ENCODE assay signal across 8 cellular contexts in the genomic region with DNA sequence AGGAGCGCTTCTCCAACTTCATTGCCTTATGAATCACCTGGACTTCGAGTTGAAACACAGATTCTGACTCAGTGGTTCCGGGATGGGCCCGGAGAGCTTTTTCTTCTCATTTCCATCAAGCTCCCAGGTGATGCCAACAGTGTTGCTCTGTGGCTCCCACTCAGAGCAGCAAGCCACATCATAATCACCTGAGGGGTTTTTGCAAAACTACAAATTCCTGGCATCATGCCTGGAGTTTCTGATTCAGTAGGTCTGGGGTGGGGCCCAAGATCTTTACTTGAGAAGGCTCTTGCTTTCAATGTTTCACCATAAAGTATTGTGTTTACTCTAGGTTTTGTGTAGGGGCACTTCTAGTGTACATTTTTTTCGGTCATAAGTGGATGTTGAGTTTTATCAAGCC. TPM values are rescaled to one million over a fixed set of nuclear protein-coding genes. Genes with fewer than 3 reads are reported as not detected.
DNase-seq lines count a peak whose midpoint lies in the region; ATAC-seq and TF ChIP-seq lines count a peak whose summit lies in the region.

No MANE protein-coding gene starts in this region.

- intact Hi-C loops in CD4-positive, alpha-beta T cell (cut with DNase I, micrococcal nuclease) = loop anchor here (10.0 kb wide), 2 partner anchors 119 to 211 kb away; partner anchors contain the start of genes MAMLD1 (in 1 of the 2) and MTMR1 (in 1 of the 2)
- intact Hi-C loops in naive thymus-derived CD4-positive, alpha-beta T cell (cut with micrococcal nuclease) = loop anchor here (1.0 kb wide), 2 partner anchors 12 to 29 kb away; no protein-coding TSS in a partner anchor
- intact Hi-C loops in A673 (cut with micrococcal nuclease; ENCODE audit: unreplicated experiment) = no loop called here

- no peaks in the 10 kb centered on the region for H3K36me3 ChIP-seq in naive thymus-derived CD4-positive, alpha-beta T cell (ENCODE audit: control insufficient read depth in 2 of 3, insufficient read depth in 3 of 3, low read length in 3 of 3)
- H3K36me3 ChIP-seq in SJCRH30 (no peaks in the 10 kb centered on the region), A673 (ENCODE audit: insufficient read depth, low read length, poor library complexity, severe bottlenecking) (no peaks in the 10 kb centered on the region)

- H3K9me3 ChIP-seq in CD4-positive, alpha-beta T cell (ENCODE audit: control insufficient read depth, low read length) = no peaks in the 10 kb centered on the region
- H3K9me3 ChIP-seq in naive thymus-derived CD4-positive, alpha-beta T cell (ENCODE audit: control insufficient read depth in 2 of 3, low read length in 3 of 3) = no peaks in the 10 kb centered on the region
- no peaks in the 10 kb centered on the region for H3K9me3 ChIP-seq in SJCRH30 (replicated peaks)
- H3K9me3 ChIP-seq in A673 (ENCODE audit: low read depth, low read length, poor library complexity, severe bottlenecking) = peaks cover 6% of the 10 kb centered on the region

- peak overlapping the region; percentile 27 for H3K27ac ChIP-seq in CD4-positive, alpha-beta T cell (ENCODE audit: low read depth, low read length)
- H3K27ac ChIP-seq in naive thymus-derived CD4-positive, alpha-beta T cell (ENCODE audit: low read depth, low read length) = peak overlapping the region; percentile 59
- no peak overlapping the region for H3K27ac ChIP-seq in SJCRH30
- no peak overlapping the region for H3K27ac ChIP-seq in coronary artery
- H3K27ac ChIP-seq in A673 (ENCODE audit: low read depth, low read length, poor library complexity, severe bottlenecking) = no peak overlapping the region

- H3K27ac Mint-ChIP-seq in CD4-positive, alpha-beta T cell = peak overlapping the region; percentile 95
- peak overlapping the region; percentile 45 to 94 (median 83) for H3K27ac Mint-ChIP-seq in naive thymus-derived CD4-positive, alpha-beta T cell

- H3K4me3 Mint-ChIP-seq in CD4-positive, alpha-beta T cell = peak overlapping the region; percentile 98
- peak overlapping the region; percentile 64 to 86 (median 78) for H3K4me3 Mint-ChIP-seq in naive thymus-derived CD4-positive, alpha-beta T cell

- peaks cover 62 to 68% of the 10 kb centered on the region in 2 donors for H3K4me1 ChIP-seq in naive thymus-derived CD4-positive, alpha-beta T cell (ENCODE audit: control insufficient read depth in 2 of 2, insufficient read depth in 2 of 2, low read length in 2 of 2)
- H3K4me1 ChIP-seq in SJCRH30 = no peaks in the 10 kb centered on the region
- H3K4me1 ChIP-seq in A673 (ENCODE audit: insufficient read depth, low read length, poor library complexity, severe bottlenecking) = peaks cover 18% of the 10 kb centered on the region

- CTCF ChIA-PET in CD4-positive, alpha-beta T cell (lab: Charles Lee) = interaction anchor here (1.0 kb wide), 1 partner anchor 12 kb away, joined by 5 read pairs; no protein-coding TSS in a partner anchor
- CTCF ChIA-PET in naive thymus-derived CD4-positive, alpha-beta T cell (lab: Charles Lee) = no interaction called here
- CTCF ChIA-PET in A673 (lab: Charles Lee) = no interaction called here

- TF ChIP-seq CTCF in CD4-positive, alpha-beta T cell (IDR thresholded peaks at IDR 0.05) = no peak
- no peak for TF ChIP-seq CTCF in coronary artery (IDR thresholded peaks at IDR 0.05)
- TF ChIP-seq CTCF in A673 (conservative IDR thresholded peaks at IDR 0.05; ENCODE audit: low read depth, low read length) = no peak

- H3K27me3 Mint-ChIP-seq in CD4-positive, alpha-beta T cell = no peaks in the 10 kb centered on the region
- H3K27me3 Mint-ChIP-seq in naive thymus-derived CD4-positive, alpha-beta T cell = no peaks in the 10 kb centered on the region

- no TSS peak for BruUV-seq in A673 (replicated peaks; lab: Mats Ljungman, UMichigan)

- POLR2A ChIA-PET in CD4-positive, alpha-beta T cell (lab: Charles Lee) = interaction anchor here (1.1 to 1.8 kb wide), 3 partner anchors 11 to 636 kb away, joined by 3 to 5 read pairs (median 3); partner anchors contain the start of gene MAMLD1
- POLR2A ChIA-PET in naive thymus-derived CD4-positive, alpha-beta T cell (lab: Charles Lee) = interaction anchor here (1.3 to 2.4 kb wide), 2 partner anchors 28 to 32 kb away, joined by 3 to 10 read pairs; no protein-coding TSS in a partner anchor
- POLR2A ChIA-PET in A673 (lab: Charles Lee; ENCODE audit: low non-redundant PET) = no interaction called here

- H3K27me3 ChIP-seq in CD4-positive, alpha-beta T cell (ENCODE audit: control insufficient read depth, insufficient read depth, low read length) = no peaks in the 10 kb centered on the region
- no peaks in the 10 kb centered on the region for H3K27me3 ChIP-seq in naive thymus-derived CD4-positive, alpha-beta T cell (ENCODE audit: control insufficient read depth in 2 of 2, insufficient read depth in 2 of 2, low read length in 2 of 2)
- no peaks in the 10 kb centered on the region for H3K27me3 ChIP-seq in SJCRH30
- H3K27me3 ChIP-seq in A673 (replicated peaks; ENCODE audit: insufficient read depth, low read depth, low read length, poor library complexity) = no peaks in the 10 kb centered on the region

- peak; percentile 78 for ATAC-seq in CD4-positive, alpha-beta T cell (ENCODE audit: poor library complexity)
- peak; percentile 78 for ATAC-seq in naive thymus-derived CD4-positive, alpha-beta T cell
- ATAC-seq in GM19395 (IDR thresholded peaks at IDR 0.05; ENCODE audit: unreplicated experiment) = no peak

- H3K4me1 Mint-ChIP-seq in CD4-positive, alpha-beta T cell (ENCODE audit: low read depth) = peaks cover 88% of the 10 kb centered on the region
- H3K4me1 Mint-ChIP-seq in naive thymus-derived CD4-positive, alpha-beta T cell = peaks cover 23 to 88% (median 79%) of the 10 kb centered on the region in 7 donors

- no peaks in the 10 kb centered on the region for H3K9me3 Mint-ChIP-seq in CD4-positive, alpha-beta T cell
- peaks cover 0 to 1% (median 0%) of the 10 kb centered on the region in 11 donors for H3K9me3 Mint-ChIP-seq in naive thymus-derived CD4-positive, alpha-beta T cell

- DNase-seq in CD4-positive, alpha-beta T cell = peak in 9 of 10 experiments; percentile 9 to 51 (median 23)
- DNase-seq in NCI-H1105 treated with DMSO at 0.1 percent for 48 hours (lab: John Stamatoyannopoulos, UW) (peak; percentile 65), SJCRH30 (no peak), coronary artery (ENCODE audit: low spot score) (no peak), A673 (ENCODE audit: low spot score) (no peak)
- DNase-seq in activated effector memory CD4-positive, alpha-beta T cell treated with Interleukin-2 at 50 U/mL for 16 hours = peak; percentile 13
- peak in 4 of 9 donors; percentile 15 to 75 (median 36) for DNase-seq in naive thymus-derived CD4-positive, alpha-beta T cell

- peaks cover 7% of the 10 kb centered on the region for H3K36me3 Mint-ChIP-seq in CD4-positive, alpha-beta T cell (ENCODE audit: low read depth)
- H3K36me3 Mint-ChIP-seq in naive thymus-derived CD4-positive, alpha-beta T cell = peaks cover 0 to 15% (median 0%) of the 10 kb centered on the region in 5 donors

- peak overlapping the region; percentile 42 for H3K4me3 ChIP-seq in naive thymus-derived CD4-positive, alpha-beta T cell (ENCODE audit: low read length)
- H3K4me3 ChIP-seq in SJCRH30 = no peak overlapping the region
- no peak overlapping the region for H3K4me3 ChIP-seq in coronary artery
- H3K4me3 ChIP-seq in A673 (ENCODE audit: low read depth, low read length, poor library complexity, severe bottlenecking) = no peak overlapping the region

RNA-seq across cellular contexts. Expression of gene MTM1, which starts 7.0 kb away (rescaled TPM):
- total RNA-seq in CD4-positive, alpha-beta T cell = 10 to 100 TPM; 20.6 to 26.9 TPM
- total RNA-seq in naive thymus-derived CD4-positive, alpha-beta T cell = 10 to 100 TPM; 21.8 to 34.7 (median 28.8) TPM
- 10 to 100 TPM; 11.9 to 14.7 TPM for polyA plus RNA-seq in naive thymus-derived CD4-positive, alpha-beta T cell
- 5.3 and 6.1 TPM in 2 replicates for total RNA-seq in SJCRH30 (2014; rRNA removed; shearing (Covaris generic))
- total RNA-seq in A673 (2021) = 7.1 and 9.4 TPM in 2 replicates

Comparison
In these comparisons a context has a peak if more than half of its experiments do, and no peak if none do; other contexts are left out.
1. DNase-seq: peak in CD4-positive, alpha-beta T cell (9 of 10), NCI-H1105 treated with DMSO at 0.1 percent for 48 hours (single experiment) and activated effector memory CD4-positive, alpha-beta T cell treated with Interleukin-2 at 50 U/mL for 16 hours (single experiment); none in SJCRH30 (0 of 2), coronary artery (single experiment) and A673 (single experiment).
2. H3K27ac ChIP-seq: peak in CD4-positive, alpha-beta T cell (single experiment) and naive thymus-derived CD4-positive, alpha-beta T cell (single experiment); none in SJCRH30 (single experiment), coronary artery (0 of 2) and A673 (single experiment).